Comparison of ENCODE assay signal across 8 cellular contexts in genomic region chr16:90046971-90047713, GRCh38. TPM values are rescaled to one million over a fixed set of nuclear protein-coding genes. Genes with fewer than 3 reads are reported as not detected.
DNase-seq lines count a peak whose midpoint lies in the region; ATAC-seq and TF ChIP-seq lines count a peak whose summit lies in the region.

No MANE protein-coding gene starts in this region.

- H2AK5ac ChIP-seq in neuronal stem cell (ENCODE audit: low read depth, low read length) = peak overlapping the region; percentile 98

- H2BK5ac ChIP-seq in neuronal stem cell (ENCODE audit: low read length) = no peak overlapping the region

- peak overlapping the region; percentile 82 for H3K18ac ChIP-seq in neuronal stem cell (ENCODE audit: low read length)

- peak overlapping the region; percentile 87 for H2BK12ac ChIP-seq in neuronal stem cell (ENCODE audit: low read length)

- H3K4me3 ChIP-seq in SJSA1 (peak overlapping the region; percentile 7), foreskin fibroblast (ENCODE audit: low read depth in 1 of 2, low read length in 2 of 2) (peak overlapping the region; percentile 36 to 42), neuronal stem cell (ENCODE audit: low read length in 2 of 2) (no peak overlapping the region)

- H3K27ac ChIP-seq in SJSA1 (no peak overlapping the region), neuronal stem cell (replicated peaks; ENCODE audit: low read length) (no peak overlapping the region)

- H3K4me1 ChIP-seq in SJSA1 (replicated peaks) (peaks cover 18% of the 10 kb centered on the region), neuronal stem cell (ENCODE audit: control insufficient read depth in 2 of 2, insufficient read depth in 1 of 2, low read depth in 1 of 2, low read length in 2 of 2) (peaks cover 5 to 9% of the 10 kb centered on the region in 2 donors)

- no peaks in the 10 kb centered on the region for H3K9me3 ChIP-seq in SJSA1 (replicated peaks)
- H3K9me3 ChIP-seq in neuronal stem cell (replicated peaks in 1 of 2; ENCODE audit: control insufficient read depth in 2 of 2, insufficient read depth in 1 of 2, low read depth in 1 of 2, low read length in 2 of 2) = peaks cover 0 to 3% of the 10 kb centered on the region in 2 donors

- H3K79me1 ChIP-seq in neuronal stem cell (ENCODE audit: low read depth, low read length) = peaks cover 3% of the 10 kb centered on the region

- peak overlapping the region; percentile 22 for H4K91ac ChIP-seq in neuronal stem cell (ENCODE audit: low read depth, low read length, poor library complexity)

- no peak for TF ChIP-seq CTCF in foreskin fibroblast (IDR thresholded peaks at IDR 0.05; ENCODE audit: low read depth, low read length)

- peaks cover 5% of the 10 kb centered on the region; the same call in 1 of the 2 replicates for H3K36me3 ChIP-seq in SJSA1
- H3K36me3 ChIP-seq in neuronal stem cell (replicated peaks in 1 of 2; ENCODE audit: control insufficient read depth in 2 of 2, insufficient read depth in 2 of 2, low read length in 2 of 2) = no peaks in the 10 kb centered on the region

- peak overlapping the region; percentile 99 for H2BK15ac ChIP-seq in neuronal stem cell (ENCODE audit: low read length)

- peak overlapping the region; percentile 23 for H3K4ac ChIP-seq in neuronal stem cell (ENCODE audit: low read length)

- WGBS in neuronal stem cell (ENCODE audit: extremely low coverage in 2 of 2, insufficient read length in 2 of 2, insufficient replicate concordance in 1 of 2), 2 donors = no CpG with 5 or more reads among the region's 40 CpGs

- H3K23ac ChIP-seq in neuronal stem cell (ENCODE audit: low read depth, low read length, poor library complexity) = peak overlapping the region; percentile 86

- H2AFZ ChIP-seq in neuronal stem cell (ENCODE audit: low read length) = peak overlapping the region; percentile 88

- DNase-seq in Caki2 (ENCODE audit: low read depth) (peak; percentile 37), SJSA1 (ENCODE audit: low read depth in 1 of 2, low spot score in 2 of 2) (peak; percentile 63 to 81), foreskin fibroblast (peak; percentile 73 to 89), neuronal stem cell (ENCODE audit: low spot score) (no peak), RKO (ENCODE audit: low spot score) (no peak)

- no peaks in the 10 kb centered on the region for H3K27me3 ChIP-seq in SJSA1 (replicated peaks)
- H3K27me3 ChIP-seq in neuronal stem cell (ENCODE audit: control insufficient read depth in 3 of 3, insufficient read depth in 3 of 3, low read depth in 1 of 3, low read length in 3 of 3) = peaks cover 0 to 34% (median 0%) of the 10 kb centered on the region in 3 experiments

- H3K4me2 ChIP-seq in neuronal stem cell (ENCODE audit: insufficient read depth, low read length, poor library complexity, severe bottlenecking) = peak overlapping the region; percentile 56

- in situ Hi-C loops in Caki2 (cut with HindIII; ENCODE audit: low pct_unique_long_range_greater_than_20kb, low sequenced_read_pairs) = no loop called here

- peak overlapping the region; percentile 10 for H3K14ac ChIP-seq in neuronal stem cell (ENCODE audit: low read length)

- H2BK120ac ChIP-seq in neuronal stem cell (ENCODE audit: low read depth, low read length) = no peak overlapping the region

- H4K8ac ChIP-seq in neuronal stem cell (ENCODE audit: low read depth, low read length) = no peak overlapping the region

- no peak for ATAC-seq in GM21447 (IDR thresholded peaks at IDR 0.05; ENCODE audit: unreplicated experiment)
- no peak for ATAC-seq in GM21367 (IDR thresholded peaks at IDR 0.05; ENCODE audit: unreplicated experiment)
- no peak for ATAC-seq in HG02610 (IDR thresholded peaks at IDR 0.05; ENCODE audit: unreplicated experiment)

- H3K9ac ChIP-seq in neuronal stem cell (ENCODE audit: low read depth, low read length, poor library complexity) = peak overlapping the region; percentile 7

RNA-seq across cellular contexts. Expression of gene DBNDD1, which starts 27.9 kb away (rescaled TPM):
- 0.49 and 2.7 TPM in 2 replicates for total RNA-seq in Caki2 (2014; rRNA removed; shearing (Covaris generic); ENCODE audit: low replicate concordance)
- total RNA-seq in SJSA1 (2014; rRNA removed; shearing (Covaris generic)) = 1.3 TPM in 1 of 2 replicates, not detected in the other
- 35.6 TPM for polyA plus RNA-seq in neuronal stem cell (2013, experiment 1 of 2)
- polyA plus RNA-seq in neuronal stem cell (2013, experiment 2 of 2) = 34.0 TPM

RNA-seq across cellular contexts. Expression of gene PRDM7, which starts 30.0 kb away (rescaled TPM):
- not detected in 2 replicates for total RNA-seq in Caki2 (2014; rRNA removed; shearing (Covaris generic); ENCODE audit: low replicate concordance)
- total RNA-seq in SJSA1 (2014; rRNA removed; shearing (Covaris generic)) = not detected in 2 replicates
- polyA plus RNA-seq in neuronal stem cell (2013, experiment 1 of 2) = not detected
- 0.01 TPM for polyA plus RNA-seq in neuronal stem cell (2013, experiment 2 of 2)

Comparison
In these comparisons a context has a peak if more than half of its experiments do, and no peak if none do; other contexts are left out.
1. DNase-seq: peak in Caki2 (single experiment), SJSA1 (2 of 2) and foreskin fibroblast (2 of 2); none in neuronal stem cell (single experiment) and RKO (single experiment).
2. H3K4me3 ChIP-seq: peak in SJSA1 (single experiment) and foreskin fibroblast (2 of 2); none in neuronal stem cell (0 of 2).